2 cellular contexts compared by ENCODE assay signal in genomic region chr12:120238224-120238616, GRCh38.
TF ChIP-seq lines count a peak whose summit lies in the region.

No MANE protein-coding gene starts in this region.

TF ChIP-seq in liver, 16 proteins besides CTCF, POLR2A, EP300 and RAD21:
- TF ChIP-seq FOXA1 (IDR thresholded peaks at IDR 0.05) (no peak), NR2F2 (IDR thresholded peaks at IDR 0.05) (no peak), FOXA2 (IDR thresholded peaks at IDR 0.05) (no peak), YY1 (IDR thresholded peaks at IDR 0.05) (no peak), HNF4G (IDR thresholded peaks at IDR 0.05) (no peak), HNF4A (conservative IDR thresholded peaks at IDR 0.05) (no peak), ATF3 (IDR thresholded peaks at IDR 0.05) (no peak), SP1 (IDR thresholded peaks at IDR 0.05) (no peak), RXRA (IDR thresholded peaks at IDR 0.05) (no peak), TAF1 (conservative IDR thresholded peaks at IDR 0.05) (no peak), JUND (IDR thresholded peaks at IDR 0.05) (no peak), GABPA (IDR thresholded peaks at IDR 0.05 in 1 of 2, conservative IDR thresholded peaks at IDR 0.05 in 1 of 2) (no peak), EGR1 (IDR thresholded peaks at IDR 0.05; ENCODE audit: low read depth in 2 of 2) (no peak), MAX (IDR thresholded peaks at IDR 0.05) (no peak), REST (IDR thresholded peaks at IDR 0.05) (no peak)
- TF ChIP-seq, protein P1, sequence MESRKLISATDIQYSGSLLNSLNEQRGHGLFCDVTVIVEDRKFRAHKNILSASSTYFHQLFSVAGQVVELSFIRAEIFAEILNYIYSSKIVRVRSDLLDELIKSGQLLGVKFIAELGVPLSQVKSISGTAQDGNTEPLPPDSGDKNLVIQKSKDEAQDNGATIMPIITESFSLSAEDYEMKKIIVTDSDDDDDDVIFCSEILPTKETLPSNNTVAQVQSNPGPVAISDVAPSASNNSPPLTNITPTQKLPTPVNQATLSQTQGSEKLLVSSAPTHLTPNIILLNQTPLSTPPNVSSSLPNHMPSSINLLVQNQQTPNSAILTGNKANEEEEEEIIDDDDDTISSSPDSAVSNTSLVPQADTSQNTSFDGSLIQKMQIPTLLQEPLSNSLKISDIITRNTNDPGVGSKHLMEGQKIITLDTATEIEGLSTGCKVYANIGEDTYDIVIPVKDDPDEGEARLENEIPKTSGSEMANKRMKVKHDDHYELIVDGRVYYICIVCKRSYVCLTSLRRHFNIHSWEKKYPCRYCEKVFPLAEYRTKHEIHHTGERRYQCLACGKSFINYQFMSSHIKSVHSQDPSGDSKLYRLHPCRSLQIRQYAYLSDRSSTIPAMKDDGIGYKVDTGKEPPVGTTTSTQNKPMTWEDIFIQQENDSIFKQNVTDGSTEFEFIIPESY (IDR thresholded peaks at IDR 0.05), result no peak

TF ChIP-seq in HepG2, 621 proteins besides CTCF, POLR2A, EP300 and RAD21:
- TF ChIP-seq ZKSCAN5 (CRISPR knock-in tag; IDR thresholded peaks at IDR 0.05) (no peak), ZBTB37 (CRISPR knock-in tag; IDR thresholded peaks at IDR 0.05) (no peak), JUND (CRISPR knock-in tag; IDR thresholded peaks at IDR 0.05) (no peak), ZFP82 (CRISPR knock-in tag; IDR thresholded peaks at IDR 0.05; ENCODE audit: borderline replicate concordance) (no peak), ZNF101 (CRISPR knock-in tag; IDR thresholded peaks at IDR 0.05; ENCODE audit: borderline replicate concordance, low read depth) (no peak), NFRKB (IDR thresholded peaks at IDR 0.05) (no peak), ZFYVE20 (CRISPR knock-in tag; IDR thresholded peaks at IDR 0.05; ENCODE audit: borderline replicate concordance, low read depth) (no peak), MBD4 (IDR thresholded peaks at IDR 0.05; ENCODE audit: borderline replicate concordance, low read length) (no peak), ZNF724P (CRISPR knock-in tag; IDR thresholded peaks at IDR 0.05; ENCODE audit: borderline replicate concordance) (no peak)
- TF ChIP-seq, protein P2, sequence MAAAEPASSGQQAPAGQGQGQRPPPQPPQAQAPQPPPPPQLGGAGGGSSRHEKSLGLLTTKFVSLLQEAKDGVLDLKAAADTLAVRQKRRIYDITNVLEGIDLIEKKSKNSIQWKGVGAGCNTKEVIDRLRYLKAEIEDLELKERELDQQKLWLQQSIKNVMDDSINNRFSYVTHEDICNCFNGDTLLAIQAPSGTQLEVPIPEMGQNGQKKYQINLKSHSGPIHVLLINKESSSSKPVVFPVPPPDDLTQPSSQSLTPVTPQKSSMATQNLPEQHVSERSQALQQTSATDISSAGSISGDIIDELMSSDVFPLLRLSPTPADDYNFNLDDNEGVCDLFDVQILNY (CRISPR knock-in tag; conservative IDR thresholded peaks at IDR 0.05), result no peak
- TF ChIP-seq, protein P3, sequence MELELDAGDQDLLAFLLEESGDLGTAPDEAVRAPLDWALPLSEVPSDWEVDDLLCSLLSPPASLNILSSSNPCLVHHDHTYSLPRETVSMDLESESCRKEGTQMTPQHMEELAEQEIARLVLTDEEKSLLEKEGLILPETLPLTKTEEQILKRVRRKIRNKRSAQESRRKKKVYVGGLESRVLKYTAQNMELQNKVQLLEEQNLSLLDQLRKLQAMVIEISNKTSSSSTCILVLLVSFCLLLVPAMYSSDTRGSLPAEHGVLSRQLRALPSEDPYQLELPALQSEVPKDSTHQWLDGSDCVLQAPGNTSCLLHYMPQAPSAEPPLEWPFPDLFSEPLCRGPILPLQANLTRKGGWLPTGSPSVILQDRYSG (CRISPR knock-in tag; IDR thresholded peaks at IDR 0.05), result no peak
